Comparison of ENCODE assay signal across 18 cellular contexts in genomic region chrX:63652086-63652775, GRCh38.
"Had no signal": no experiment of that assay in that cellular context is flagged by ENCODE, and none has a peak within 500 bp of the region (broad histone marks: within the 10 kb centered on the region; RNA-seq: fewer than 3 reads in every experiment).

No MANE protein-coding gene starts in this region.

- ATAC-seq: stimulated activated naive CD8-positive, alpha-beta T cell treated with anti-CD3 and anti-CD28 coated beads, Interleukin-15, Interleukin-2, amounts not matched to agents 100 U/mL and 50 U/mL, for 24 hours had no signal

- H3K4me3 ChIP-seq: breast epithelium, esophagus squamous epithelium, ovary, upper lobe of left lung had no signal

- H3K4me1 Mint-ChIP-seq: activated B cell treated with CpG ODN at 0.5 μM for 24 hours; activated CD4-positive, alpha-beta T cell treated with anti-CD3 and anti-CD28 coated beads, Interleukin-2, amount 10 ng/mL, durations not matched to agents 7 days and 5 days; activated naive CD4-positive, alpha-beta T cell treated with anti-CD3 and anti-CD28 coated beads, Interleukin-2, amount 10 ng/mL, durations not matched to agents 7 days and 5 days; mesothelial cell of epicardium; neural crest cell had no signal

- H3K9me3 ChIP-seq: breast epithelium, esophagus squamous epithelium, ovary, upper lobe of left lung had no signal

- H3K36me3 ChIP-seq: breast epithelium, ovary, upper lobe of left lung had no signal

- H3K4me1 ChIP-seq: breast epithelium, esophagus squamous epithelium, upper lobe of left lung had no signal

- H3K27me3 ChIP-seq: breast epithelium, esophagus squamous epithelium, ovary, upper lobe of left lung had no signal

- DNase-seq: activated B cell treated with CpG ODN at 0.5 μM for 24 hours; activated CD4-positive, alpha-beta T cell treated with anti-CD3 and anti-CD28 coated beads, Interleukin-2, amount 10 ng/mL, durations not matched to agents 7 days and 5 days; activated CD8-positive, alpha-beta memory T cell treated with anti-CD3 and anti-CD28 coated beads for 24 hours; activated naive CD4-positive, alpha-beta T cell treated with anti-CD3 and anti-CD28 coated beads, Interleukin-2, amount 10 ng/mL, durations not matched to agents 7 days and 5 days; amygdala; esophagus squamous epithelium; hypothalamus; kidney glomerular epithelial cell; ovary; stimulated activated CD4-positive, alpha-beta T cell treated with anti-CD3 and anti-CD28 coated beads, Interleukin-4, amount 100 ng/mL, for 1 hour; stimulated activated CD8-positive, alpha-beta memory T cell treated with anti-CD3 and anti-CD28 coated beads, Interleukin-4, amount 100 ng/mL, for 48 hours; stimulated activated naive CD8-positive, alpha-beta T cell treated with anti-CD3 and anti-CD28 coated beads, Interleukin-15, Interleukin-2, amounts not matched to agents 100 U/mL and 50 U/mL, for 24 hours; T-helper 2 cell; upper lobe of left lung had no signal

- H3K27ac Mint-ChIP-seq: activated B cell treated with CpG ODN at 0.5 μM for 24 hours; activated CD4-positive, alpha-beta T cell treated with anti-CD3 and anti-CD28 coated beads, Interleukin-2, amount 10 ng/mL, durations not matched to agents 7 days and 5 days; activated naive CD4-positive, alpha-beta T cell treated with anti-CD3 and anti-CD28 coated beads, Interleukin-2, amount 10 ng/mL, durations not matched to agents 7 days and 5 days; activated T-helper 2 cell treated with anti-CD3 and anti-CD28 coated beads, Interferon-gamma antibody, Interleukin-2, Interleukin-4, amounts not matched to agents 10 μg/mL and 5 μg/mL and 100 μg/mL, durations not matched to agents 14 hours and 24 hours and 36 hours; mesothelial cell of epicardium had no signal

- H3K27ac ChIP-seq: breast epithelium, esophagus squamous epithelium, ovary, upper lobe of left lung had no signal

- H3K9me3 Mint-ChIP-seq: activated B cell treated with CpG ODN at 0.5 μM for 24 hours; activated naive CD4-positive, alpha-beta T cell treated with anti-CD3 and anti-CD28 coated beads, Interleukin-2, amount 10 ng/mL, durations not matched to agents 7 days and 5 days; activated T-helper 2 cell treated with anti-CD3 and anti-CD28 coated beads, Interferon-gamma antibody, Interleukin-2, Interleukin-4, amounts not matched to agents 10 μg/mL and 5 μg/mL and 100 μg/mL, durations not matched to agents 14 hours and 24 hours and 36 hours had no signal

- H3K27me3 Mint-ChIP-seq: activated B cell treated with CpG ODN at 0.5 μM for 24 hours; activated CD4-positive, alpha-beta T cell treated with anti-CD3 and anti-CD28 coated beads, Interleukin-2, amount 10 ng/mL, durations not matched to agents 7 days and 5 days; activated naive CD4-positive, alpha-beta T cell treated with anti-CD3 and anti-CD28 coated beads, Interleukin-2, amount 10 ng/mL, durations not matched to agents 7 days and 5 days had no signal

- H3K4me3 Mint-ChIP-seq: activated B cell treated with CpG ODN at 0.5 μM for 24 hours; activated CD4-positive, alpha-beta T cell treated with anti-CD3 and anti-CD28 coated beads, Interleukin-2, amount 10 ng/mL, durations not matched to agents 7 days and 5 days; activated naive CD4-positive, alpha-beta T cell treated with anti-CD3 and anti-CD28 coated beads, Interleukin-2, amount 10 ng/mL, durations not matched to agents 7 days and 5 days; mesothelial cell of epicardium; neural crest cell had no signal
